In the genomic region with DNA sequence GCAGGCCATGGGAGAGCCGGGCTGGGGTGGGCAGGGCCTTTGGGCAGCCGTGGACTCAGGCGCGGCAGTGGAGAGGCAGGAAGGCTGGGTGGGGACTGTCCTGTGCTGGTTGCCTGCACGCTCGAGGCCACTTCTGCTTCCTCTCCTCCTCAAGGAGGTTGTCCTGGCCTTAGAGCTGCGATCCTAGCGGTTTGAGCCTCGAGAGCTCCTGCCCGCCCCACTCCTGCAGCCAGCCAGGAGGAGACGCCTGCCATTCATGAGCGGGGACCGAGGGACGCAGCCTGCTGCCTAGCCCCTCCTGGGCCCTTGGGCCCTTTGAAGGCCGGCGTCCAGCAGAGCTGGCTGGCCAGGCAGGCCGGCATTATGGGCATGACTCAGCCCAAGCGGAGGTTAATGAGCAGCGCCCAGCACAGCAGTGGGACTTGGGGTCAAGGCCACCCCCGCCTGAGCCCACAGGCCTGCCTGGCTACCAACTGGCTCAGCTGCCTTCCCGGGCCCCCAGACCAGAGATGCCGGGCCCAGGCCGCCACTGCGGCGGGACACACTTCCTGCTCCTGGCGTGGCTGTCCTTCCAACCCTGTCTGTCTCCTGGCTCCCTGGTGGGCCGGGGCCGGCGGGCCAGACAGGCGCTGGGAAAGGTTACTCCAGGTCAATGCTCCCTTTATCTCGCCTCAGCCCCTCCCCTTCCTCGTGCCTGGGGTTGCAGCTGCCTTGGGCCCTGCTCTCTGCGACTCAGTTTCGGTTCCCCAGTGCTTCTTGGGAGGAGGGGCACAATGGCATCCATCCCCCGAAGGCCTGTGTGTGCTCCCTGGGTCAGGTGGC, we compare ENCODE assay signal across 9 cellular contexts. TPM values are rescaled to one million over a fixed set of nuclear protein-coding genes. Genes with fewer than 3 reads are reported as not detected.
A peak's percentile ranks its signal among the peaks of the same experiment; 100 is the strongest.
DNase-seq lines count a peak whose midpoint lies in the region; ATAC-seq, FAIRE-seq and TF ChIP-seq lines count a peak whose summit lies in the region.
"Had no signal": no experiment of that assay in that cellular context is flagged by ENCODE, and none has a peak within 500 bp of the region (broad histone marks: within the 10 kb centered on the region; RNA-seq: fewer than 3 reads in every experiment).

No MANE protein-coding gene starts in this region.

- no peak for TF ChIP-seq CTCF in astrocyte of the spinal cord (IDR thresholded peaks at IDR 0.05; ENCODE audit: low read depth, low read length)

- WGBS in small intestine, 3 donors = 9 to 47% (median 15%) methylated on average over 19 to 34 of the region's 35 CpGs

- FAIRE-seq in small intestine (lab: Jason Lieb, UNC) = no peak
- FAIRE-seq: TTC549 had no signal

- H3K4me1 ChIP-seq in small intestine (ENCODE audit: control insufficient read depth in 2 of 2, insufficient read depth in 1 of 2, low read depth in 1 of 2, low read length in 1 of 2) = peaks cover 0 to 4% of the 10 kb centered on the region in 2 donors

- no peaks in the 10 kb centered on the region for H3K9me3 ChIP-seq in small intestine (ENCODE audit: control insufficient read depth, low read depth)

- in situ Hi-C loops in astrocyte of the spinal cord (cut with HindIII; ENCODE audit: low sequenced_read_pairs) = no loop called here

- TF ChIP-seq POLR2A in GM19193 (IDR thresholded peaks at IDR 0.05; ENCODE audit: extremely low read depth, insufficient read depth, insufficient read length) = peak; percentile 8

- no peaks in the 10 kb centered on the region for H3K36me3 ChIP-seq in small intestine (ENCODE audit: control insufficient read depth in 2 of 2, insufficient read depth in 2 of 2, low read length in 2 of 2)

- ATAC-seq in HG03280 (IDR thresholded peaks at IDR 0.05; ENCODE audit: unreplicated experiment) = peak; percentile 35

- no peaks in the 10 kb centered on the region for H3K27me3 ChIP-seq in small intestine (ENCODE audit: control insufficient read depth in 2 of 2, insufficient read depth in 2 of 2, low read length in 2 of 2)

- DNase-seq in COLO668 (lab: John Stamatoyannopoulos, UW; ENCODE audit: unreplicated experiment) (peak; percentile 64), RKO (ENCODE audit: low spot score) (peak; percentile 61), astrocyte of the spinal cord (ENCODE audit: low read depth, low spot score) (peak; percentile 56), islet precursor cell (peak; percentile 94), small intestine (peak; percentile 71), DMS114 treated with DMSO at 0.1 percent for 48 hours (lab: John Stamatoyannopoulos, UW; ENCODE audit: unreplicated experiment) (no peak)

- peak overlapping the region; percentile 17 for H3K4me3 ChIP-seq in astrocyte of the spinal cord (ENCODE audit: low read depth, low read length)
- H3K4me3 ChIP-seq in small intestine (ENCODE audit: low read depth in 1 of 2, low read length in 2 of 2) = peak overlapping the region in 1 of 2 donors; percentile 62

- peak overlapping the region; percentile 87 to 96 for H3K27ac ChIP-seq in small intestine (ENCODE audit: low read depth in 1 of 2, low read length in 1 of 2)

RNA-seq across cellular contexts. Expression of a gene that starts 1.8 kb away (rescaled TPM):
- 10 to 100 TPM; 10.1 to 37.3 (median 26.5) TPM for polyA plus RNA-seq in small intestine

RNA-seq across cellular contexts. Expression of a gene that starts 2.3 kb away (rescaled TPM):
- polyA plus RNA-seq in small intestine = 100 to 1,000 TPM in 1 of 3 donors, 10 to 100 TPM in 2; 68.4 to 243 (median 81.0) TPM

RNA-seq across cellular contexts. Expression of a gene that starts 37.6 kb away (rescaled TPM):
- 1 to 10 TPM in 1 of 3 donors, under 1 TPM in 1, not detected in 1; 0.54 to 1.6 TPM for polyA plus RNA-seq in small intestine

RNA-seq across cellular contexts. Expression of a gene that starts 38.8 kb away (rescaled TPM):
- polyA plus RNA-seq in small intestine = 10 to 100 TPM; 34.0 to 74.9 (median 43.5) TPM

RNA-seq across cellular contexts. Expression of a gene that starts 52.9 kb away (rescaled TPM):
- polyA plus RNA-seq in small intestine = 1 to 10 TPM in 2 of 3 donors, not detected in 1; 1.1 to 1.4 TPM
